ENCODE assay signal across 2 cellular contexts in the genomic region with DNA sequence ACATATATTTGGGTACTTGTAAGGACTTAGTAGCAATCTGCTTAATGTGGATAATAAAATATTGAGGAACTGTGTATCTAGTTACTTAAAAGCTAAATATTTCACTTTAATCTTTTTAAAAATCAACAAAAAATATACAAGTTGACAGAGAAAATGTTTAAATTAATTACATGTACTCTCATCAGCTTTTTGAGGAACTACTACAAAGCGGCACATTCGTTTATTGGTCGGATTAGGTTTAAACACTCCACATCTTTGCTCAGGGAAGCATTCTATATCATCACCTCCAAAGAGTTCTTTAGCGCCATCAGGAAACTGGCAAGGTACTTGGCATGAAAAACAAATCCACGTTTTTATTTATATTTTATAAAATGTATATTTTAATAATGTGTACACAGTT.
TF ChIP-seq lines count a peak whose summit lies in the region.

No MANE protein-coding gene starts in this region.

TF ChIP-seq in HEK293, 187 proteins besides CTCF, POLR2A, EP300 and RAD21:
- peak; percentile 52; the same call in 1 of the 2 replicates for TF ChIP-seq ZNF664 (tag by site-specific recombination; IDR thresholded peaks at IDR 0.05)
- TF ChIP-seq, protein P1, sequence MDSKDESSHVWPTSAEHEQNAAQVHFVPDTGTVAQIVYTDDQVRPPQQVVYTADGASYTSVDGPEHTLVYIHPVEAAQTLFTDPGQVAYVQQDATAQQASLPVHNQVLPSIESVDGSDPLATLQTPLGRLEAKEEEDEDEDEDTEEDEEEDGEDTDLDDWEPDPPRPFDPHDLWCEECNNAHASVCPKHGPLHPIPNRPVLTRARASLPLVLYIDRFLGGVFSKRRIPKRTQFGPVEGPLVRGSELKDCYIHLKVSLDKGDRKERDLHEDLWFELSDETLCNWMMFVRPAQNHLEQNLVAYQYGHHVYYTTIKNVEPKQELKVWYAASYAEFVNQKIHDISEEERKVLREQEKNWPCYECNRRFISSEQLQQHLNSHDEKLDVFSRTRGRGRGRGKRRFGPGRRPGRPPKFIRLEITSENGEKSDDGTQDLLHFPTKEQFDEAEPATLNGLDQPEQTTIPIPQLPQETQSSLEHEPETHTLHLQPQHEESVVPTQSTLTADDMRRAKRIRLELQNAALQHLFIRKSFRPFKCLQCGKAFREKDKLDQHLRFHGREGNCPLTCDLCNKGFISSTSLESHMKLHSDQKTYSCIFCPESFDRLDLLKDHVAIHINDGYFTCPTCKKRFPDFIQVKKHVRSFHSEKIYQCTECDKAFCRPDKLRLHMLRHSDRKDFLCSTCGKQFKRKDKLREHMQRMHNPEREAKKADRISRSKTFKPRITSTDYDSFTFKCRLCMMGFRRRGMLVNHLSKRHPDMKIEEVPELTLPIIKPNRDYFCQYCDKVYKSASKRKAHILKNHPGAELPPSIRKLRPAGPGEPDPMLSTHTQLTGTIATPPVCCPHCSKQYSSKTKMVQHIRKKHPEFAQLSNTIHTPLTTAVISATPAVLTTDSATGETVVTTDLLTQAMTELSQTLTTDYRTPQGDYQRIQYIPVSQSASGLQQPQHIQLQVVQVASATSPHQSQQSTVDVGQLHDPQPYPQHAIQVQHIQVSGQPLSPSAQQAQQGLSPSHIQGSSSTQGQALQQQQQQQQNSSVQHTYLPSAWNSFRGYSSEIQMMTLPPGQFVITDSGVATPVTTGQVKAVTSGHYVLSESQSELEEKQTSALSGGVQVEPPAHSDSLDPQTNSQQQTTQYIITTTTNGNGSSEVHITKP (tag by site-specific recombination; IDR thresholded peaks at IDR 0.05): no peak
- TF ChIP-seq YY2 (tag by site-specific recombination; IDR thresholded peaks at IDR 0.05): no peak

TF ChIP-seq in WTC11, 78 proteins besides CTCF, POLR2A, EP300 and RAD21:
- TF ChIP-seq OVOL2 (CRISPR knock-in tag; IDR thresholded peaks at IDR 0.05; ENCODE audit: borderline replicate concordance) (no peak), EMX1 (CRISPR knock-in tag; IDR thresholded peaks at IDR 0.05) (no peak), GRHL2 (CRISPR knock-in tag; IDR thresholded peaks at IDR 0.05; ENCODE audit: insufficient replicate concordance, severe bottlenecking) (no peak), ZNF219 (CRISPR knock-in tag; IDR thresholded peaks at IDR 0.05; ENCODE audit: borderline replicate concordance) (no peak), SMAD3 (CRISPR knock-in tag; IDR thresholded peaks at IDR 0.05; ENCODE audit: borderline replicate concordance) (no peak), GABPB1 (CRISPR knock-in tag; IDR thresholded peaks at IDR 0.05) (no peak), ZNF317 (CRISPR knock-in tag; IDR thresholded peaks at IDR 0.05; ENCODE audit: borderline replicate concordance, low read depth) (no peak), CREB1 (CRISPR knock-in tag; IDR thresholded peaks at IDR 0.05) (no peak), NR2C2 (CRISPR knock-in tag; IDR thresholded peaks at IDR 0.05) (no peak), ZNF396 (CRISPR knock-in tag; IDR thresholded peaks at IDR 0.05; ENCODE audit: borderline replicate concordance) (no peak)
- TF ChIP-seq, protein P2, sequence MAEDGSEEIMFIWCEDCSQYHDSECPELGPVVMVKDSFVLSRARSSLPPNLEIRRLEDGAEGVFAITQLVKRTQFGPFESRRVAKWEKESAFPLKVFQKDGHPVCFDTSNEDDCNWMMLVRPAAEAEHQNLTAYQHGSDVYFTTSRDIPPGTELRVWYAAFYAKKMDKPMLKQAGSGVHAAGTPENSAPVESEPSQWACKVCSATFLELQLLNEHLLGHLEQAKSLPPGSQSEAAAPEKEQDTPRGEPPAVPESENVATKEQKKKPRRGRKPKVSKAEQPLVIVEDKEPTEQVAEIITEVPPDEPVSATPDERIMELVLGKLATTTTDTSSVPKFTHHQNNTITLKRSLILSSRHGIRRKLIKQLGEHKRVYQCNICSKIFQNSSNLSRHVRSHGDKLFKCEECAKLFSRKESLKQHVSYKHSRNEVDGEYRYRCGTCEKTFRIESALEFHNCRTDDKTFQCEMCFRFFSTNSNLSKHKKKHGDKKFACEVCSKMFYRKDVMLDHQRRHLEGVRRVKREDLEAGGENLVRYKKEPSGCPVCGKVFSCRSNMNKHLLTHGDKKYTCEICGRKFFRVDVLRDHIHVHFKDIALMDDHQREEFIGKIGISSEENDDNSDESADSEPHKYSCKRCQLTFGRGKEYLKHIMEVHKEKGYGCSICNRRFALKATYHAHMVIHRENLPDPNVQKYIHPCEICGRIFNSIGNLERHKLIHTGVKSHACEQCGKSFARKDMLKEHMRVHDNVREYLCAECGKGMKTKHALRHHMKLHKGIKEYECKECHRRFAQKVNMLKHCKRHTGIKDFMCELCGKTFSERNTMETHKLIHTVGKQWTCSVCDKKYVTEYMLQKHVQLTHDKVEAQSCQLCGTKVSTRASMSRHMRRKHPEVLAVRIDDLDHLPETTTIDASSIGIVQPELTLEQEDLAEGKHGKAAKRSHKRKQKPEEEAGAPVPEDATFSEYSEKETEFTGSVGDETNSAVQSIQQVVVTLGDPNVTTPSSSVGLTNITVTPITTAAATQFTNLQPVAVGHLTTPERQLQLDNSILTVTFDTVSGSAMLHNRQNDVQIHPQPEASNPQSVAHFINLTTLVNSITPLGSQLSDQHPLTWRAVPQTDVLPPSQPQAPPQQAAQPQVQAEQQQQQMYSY (CRISPR knock-in tag; IDR thresholded peaks at IDR 0.05): no peak
- TF ChIP-seq, protein P3, sequence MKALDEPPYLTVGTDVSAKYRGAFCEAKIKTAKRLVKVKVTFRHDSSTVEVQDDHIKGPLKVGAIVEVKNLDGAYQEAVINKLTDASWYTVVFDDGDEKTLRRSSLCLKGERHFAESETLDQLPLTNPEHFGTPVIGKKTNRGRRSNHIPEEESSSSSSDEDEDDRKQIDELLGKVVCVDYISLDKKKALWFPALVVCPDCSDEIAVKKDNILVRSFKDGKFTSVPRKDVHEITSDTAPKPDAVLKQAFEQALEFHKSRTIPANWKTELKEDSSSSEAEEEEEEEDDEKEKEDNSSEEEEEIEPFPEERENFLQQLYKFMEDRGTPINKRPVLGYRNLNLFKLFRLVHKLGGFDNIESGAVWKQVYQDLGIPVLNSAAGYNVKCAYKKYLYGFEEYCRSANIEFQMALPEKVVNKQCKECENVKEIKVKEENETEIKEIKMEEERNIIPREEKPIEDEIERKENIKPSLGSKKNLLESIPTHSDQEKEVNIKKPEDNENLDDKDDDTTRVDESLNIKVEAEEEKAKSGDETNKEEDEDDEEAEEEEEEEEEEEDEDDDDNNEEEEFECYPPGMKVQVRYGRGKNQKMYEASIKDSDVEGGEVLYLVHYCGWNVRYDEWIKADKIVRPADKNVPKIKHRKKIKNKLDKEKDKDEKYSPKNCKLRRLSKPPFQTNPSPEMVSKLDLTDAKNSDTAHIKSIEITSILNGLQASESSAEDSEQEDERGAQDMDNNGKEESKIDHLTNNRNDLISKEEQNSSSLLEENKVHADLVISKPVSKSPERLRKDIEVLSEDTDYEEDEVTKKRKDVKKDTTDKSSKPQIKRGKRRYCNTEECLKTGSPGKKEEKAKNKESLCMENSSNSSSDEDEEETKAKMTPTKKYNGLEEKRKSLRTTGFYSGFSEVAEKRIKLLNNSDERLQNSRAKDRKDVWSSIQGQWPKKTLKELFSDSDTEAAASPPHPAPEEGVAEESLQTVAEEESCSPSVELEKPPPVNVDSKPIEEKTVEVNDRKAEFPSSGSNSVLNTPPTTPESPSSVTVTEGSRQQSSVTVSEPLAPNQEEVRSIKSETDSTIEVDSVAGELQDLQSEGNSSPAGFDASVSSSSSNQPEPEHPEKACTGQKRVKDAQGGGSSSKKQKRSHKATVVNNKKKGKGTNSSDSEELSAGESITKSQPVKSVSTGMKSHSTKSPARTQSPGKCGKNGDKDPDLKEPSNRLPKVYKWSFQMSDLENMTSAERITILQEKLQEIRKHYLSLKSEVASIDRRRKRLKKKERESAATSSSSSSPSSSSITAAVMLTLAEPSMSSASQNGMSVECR (CRISPR knock-in tag; IDR thresholded peaks at IDR 0.05; ENCODE audit: borderline replicate concordance): no peak
- TF ChIP-seq, protein P4, sequence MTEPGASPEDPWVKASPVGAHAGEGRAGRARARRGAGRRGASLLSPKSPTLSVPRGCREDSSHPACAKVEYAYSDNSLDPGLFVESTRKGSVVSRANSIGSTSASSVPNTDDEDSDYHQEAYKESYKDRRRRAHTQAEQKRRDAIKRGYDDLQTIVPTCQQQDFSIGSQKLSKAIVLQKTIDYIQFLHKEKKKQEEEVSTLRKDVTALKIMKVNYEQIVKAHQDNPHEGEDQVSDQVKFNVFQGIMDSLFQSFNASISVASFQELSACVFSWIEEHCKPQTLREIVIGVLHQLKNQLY (CRISPR knock-in tag; IDR thresholded peaks at IDR 0.05): no peak
- TF ChIP-seq, protein P5, sequence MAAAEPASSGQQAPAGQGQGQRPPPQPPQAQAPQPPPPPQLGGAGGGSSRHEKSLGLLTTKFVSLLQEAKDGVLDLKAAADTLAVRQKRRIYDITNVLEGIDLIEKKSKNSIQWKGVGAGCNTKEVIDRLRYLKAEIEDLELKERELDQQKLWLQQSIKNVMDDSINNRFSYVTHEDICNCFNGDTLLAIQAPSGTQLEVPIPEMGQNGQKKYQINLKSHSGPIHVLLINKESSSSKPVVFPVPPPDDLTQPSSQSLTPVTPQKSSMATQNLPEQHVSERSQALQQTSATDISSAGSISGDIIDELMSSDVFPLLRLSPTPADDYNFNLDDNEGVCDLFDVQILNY (CRISPR knock-in tag; IDR thresholded peaks at IDR 0.05): no peak
- TF ChIP-seq, protein P6, sequence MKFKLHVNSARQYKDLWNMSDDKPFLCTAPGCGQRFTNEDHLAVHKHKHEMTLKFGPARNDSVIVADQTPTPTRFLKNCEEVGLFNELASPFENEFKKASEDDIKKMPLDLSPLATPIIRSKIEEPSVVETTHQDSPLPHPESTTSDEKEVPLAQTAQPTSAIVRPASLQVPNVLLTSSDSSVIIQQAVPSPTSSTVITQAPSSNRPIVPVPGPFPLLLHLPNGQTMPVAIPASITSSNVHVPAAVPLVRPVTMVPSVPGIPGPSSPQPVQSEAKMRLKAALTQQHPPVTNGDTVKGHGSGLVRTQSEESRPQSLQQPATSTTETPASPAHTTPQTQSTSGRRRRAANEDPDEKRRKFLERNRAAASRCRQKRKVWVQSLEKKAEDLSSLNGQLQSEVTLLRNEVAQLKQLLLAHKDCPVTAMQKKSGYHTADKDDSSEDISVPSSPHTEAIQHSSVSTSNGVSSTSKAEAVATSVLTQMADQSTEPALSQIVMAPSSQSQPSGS (CRISPR knock-in tag; IDR thresholded peaks at IDR 0.05; ENCODE audit: borderline replicate concordance, low read depth): no peak
- TF ChIP-seq, protein P7, sequence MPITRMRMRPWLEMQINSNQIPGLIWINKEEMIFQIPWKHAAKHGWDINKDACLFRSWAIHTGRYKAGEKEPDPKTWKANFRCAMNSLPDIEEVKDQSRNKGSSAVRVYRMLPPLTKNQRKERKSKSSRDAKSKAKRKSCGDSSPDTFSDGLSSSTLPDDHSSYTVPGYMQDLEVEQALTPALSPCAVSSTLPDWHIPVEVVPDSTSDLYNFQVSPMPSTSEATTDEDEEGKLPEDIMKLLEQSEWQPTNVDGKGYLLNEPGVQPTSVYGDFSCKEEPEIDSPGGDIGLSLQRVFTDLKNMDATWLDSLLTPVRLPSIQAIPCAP (CRISPR knock-in tag; IDR thresholded peaks at IDR 0.05): no peak
